11 cellular contexts compared by ENCODE assay signal in genomic region chr1:44105810-44106209, GRCh38. TPM values are rescaled to one million over a fixed set of nuclear protein-coding genes. Genes with fewer than 3 reads are reported as not detected.
"Had no signal": no experiment of that assay in that cellular context is flagged by ENCODE, and none has a peak within 500 bp of the region (broad histone marks: within the 10 kb centered on the region; RNA-seq: fewer than 3 reads in every experiment).

No MANE protein-coding gene starts in this region.

- DNase-seq: H9, HCEC 1CT, HFFc6, IMR-90, KG1 had no signal

- FAIRE-seq: H1, H54, HTR-8/SVneo, K562 had no signal

- H3K4me3 ChIP-seq: GM23338, K562 had no signal

- H2AFZ ChIP-seq: GM23338 had no signal

- H3K27ac ChIP-seq: HL-60 had no signal

- ATAC-seq: GM23338, K562 had no signal

RNA-seq across cellular contexts. Expression of gene KLF17, which starts 12.8 kb away (rescaled TPM):
- total RNA-seq: GM23338, H1, K562 had no signal
- polyA plus RNA-seq: GM23338, H1 had no signal

RNA-seq across cellular contexts. Expression of gene KLF18, which starts 35.6 kb away (rescaled TPM):
- total RNA-seq: HFFc6, IMR-90, K562 had no signal
- polyA plus RNA-seq: GM23338, IMR-90, K562 had no signal
